In genomic region chr11:9704620-9705019, GRCh38 we compare ENCODE assay signal across 21 cellular contexts.
"Had no signal": no experiment of that assay in that cellular context is flagged by ENCODE, and none has a peak within 500 bp of the region (broad histone marks: within the 10 kb centered on the region; RNA-seq: fewer than 3 reads in every experiment).

No MANE protein-coding gene starts in this region.

- ATAC-seq: heart left ventricle, right lobe of liver had no signal

- H3K27ac Mint-ChIP-seq: dendritic cell treated with granulocyte-macrophage colony-stimulating factor and Interleukin-4, amounts not matched to agents 40 ng/mL and 50 ng/mL, for 4 days; mesothelial cell of epicardium; nephron had no signal

- H3K27ac ChIP-seq: esophagus squamous epithelium, parathyroid adenoma, prostate gland, right lobe of liver, stomach, thoracic aorta had no signal

- H3K4me3 Mint-ChIP-seq: dendritic cell treated with granulocyte-macrophage colony-stimulating factor and Interleukin-4, amounts not matched to agents 40 ng/mL and 50 ng/mL, for 4 days; mesothelial cell of epicardium; nephron had no signal

- H3K27me3 ChIP-seq: esophagus squamous epithelium, heart left ventricle, right lobe of liver, stomach, transverse colon had no signal

- H3K9ac ChIP-seq: parathyroid adenoma had no signal

- H3K9me3 ChIP-seq: esophagus squamous epithelium, heart left ventricle, prostate gland, right lobe of liver, stomach, thoracic aorta, transverse colon had no signal

- H3K4me1 Mint-ChIP-seq: nephron had no signal

- H3K4me3 ChIP-seq: esophagus squamous epithelium, heart left ventricle, prostate gland, right lobe of liver, stomach, thoracic aorta, transverse colon had no signal

- DNase-seq: cerebellar nuclear complex; esophagus squamous epithelium; foreskin fibroblast; heart left ventricle; hippocampal formation; mammary epithelial cell; retina; right lobe of liver; stimulated activated CD4-positive, alpha-beta T cell treated with anti-CD3 and anti-CD28 coated beads, Interleukin-15, amount 100 ng/mL, for 24 hours; stimulated activated CD4-positive, alpha-beta T cell treated with anti-CD3 and anti-CD28 coated beads, Interleukin-1b, Interleukin-23, amount 100 ng/mL, for 48 hours; stimulated activated CD4-positive, alpha-beta T cell treated with anti-CD3 and anti-CD28 coated beads, Interleukin-4, amount 100 ng/mL, for 24 hours; stimulated activated naive CD4-positive, alpha-beta T cell; stomach; substantia nigra; transverse colon had no signal

- H3K27me3 Mint-ChIP-seq: dendritic cell treated with granulocyte-macrophage colony-stimulating factor and Interleukin-4, amounts not matched to agents 40 ng/mL and 50 ng/mL, for 4 days had no signal

- H2AFZ ChIP-seq: parathyroid adenoma had no signal

- H3K4me1 ChIP-seq: parathyroid adenoma, right lobe of liver had no signal

- H3K9me3 Mint-ChIP-seq: dendritic cell treated with granulocyte-macrophage colony-stimulating factor and Interleukin-4, amounts not matched to agents 40 ng/mL and 50 ng/mL, for 4 days; nephron had no signal

- H3K36me3 ChIP-seq: esophagus squamous epithelium, prostate gland, right lobe of liver, stomach, thoracic aorta, transverse colon had no signal
